Comparison of ENCODE assay signal across 33 cellular contexts in the genomic region with DNA sequence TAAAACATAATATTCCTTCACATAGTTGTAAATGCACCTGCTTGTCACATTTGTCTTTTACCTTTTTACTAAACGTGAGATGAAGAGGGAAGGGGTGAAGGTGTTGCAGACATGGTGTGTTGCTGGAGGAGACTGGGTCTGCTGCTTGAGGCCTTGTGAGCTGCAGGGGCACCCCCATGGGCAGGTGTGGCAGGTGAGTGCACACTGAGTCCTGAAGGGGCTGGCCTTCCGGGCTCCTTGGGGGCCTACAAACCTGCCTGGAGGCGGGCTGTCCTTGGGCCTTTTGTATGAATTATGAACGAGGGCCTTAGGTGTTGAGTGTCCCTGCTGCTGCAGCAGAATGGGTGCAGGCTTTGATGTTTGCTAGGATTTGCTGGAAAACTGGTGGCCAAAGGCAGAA.
"Had no signal": no experiment of that assay in that cellular context is flagged by ENCODE, and none has a peak within 500 bp of the region (broad histone marks: within the 10 kb centered on the region; RNA-seq: fewer than 3 reads in every experiment).

No MANE protein-coding gene starts in this region.

- H3K27me3 ChIP-seq: MG63, Peyer's patch had no signal

- H3K27me3 Mint-ChIP-seq: activated CD4-positive, alpha-beta T cell treated with anti-CD3 and anti-CD28 coated beads, Interleukin-2, amount 10 ng/mL, durations not matched to agents 24 days and 14 days; activated CD8-positive, alpha-beta T cell treated with anti-CD3 and anti-CD28 coated beads for 36 hours; activated naive CD8-positive, alpha-beta T cell; activated naive CD8-positive, alpha-beta T cell treated with anti-CD3 and anti-CD28 coated beads, Interleukin-2, amount 50 U/mL, for 24 hours had no signal

- H3K4me3 Mint-ChIP-seq: activated CD4-positive, alpha-beta T cell treated with anti-CD3 and anti-CD28 coated beads, Interleukin-2, amount 10 ng/mL, durations not matched to agents 24 days and 14 days; activated CD8-positive, alpha-beta T cell treated with anti-CD3 and anti-CD28 coated beads for 36 hours; activated naive CD4-positive, alpha-beta T cell treated with anti-CD3 and anti-CD28 coated beads, Interleukin-2, amount 10 ng/mL, durations not matched to agents 7 days and 5 days; activated naive CD8-positive, alpha-beta T cell; activated naive CD8-positive, alpha-beta T cell treated with anti-CD3 and anti-CD28 coated beads, Interleukin-2, amount 50 U/mL, for 24 hours had no signal

- H3K27ac ChIP-seq: Peyer's patch, WERI-Rb-1 had no signal

- ATAC-seq: activated CD8-positive, alpha-beta T cell treated with anti-CD3 and anti-CD28 coated beads for 36 hours; activated naive CD8-positive, alpha-beta T cell treated with anti-CD3 and anti-CD28 coated beads, Interleukin-2, amount 50 U/mL, for 24 hours; PC-3 had no signal

- H3K4me3 ChIP-seq: MG63, Peyer's patch had no signal

- DNase-seq: activated CD4-positive, alpha-beta T cell treated with anti-CD3 and anti-CD28 coated beads, Interleukin-2, amount 10 ng/mL, durations not matched to agents 24 days and 14 days; activated CD4-positive, alpha-beta T cell treated with anti-CD3 and anti-CD28 coated beads, Interleukin-2, amount 50 U/mL, for 4 hours; activated CD8-positive, alpha-beta T cell treated with anti-CD3 and anti-CD28 coated beads for 36 hours; activated gamma-delta T cell treated with Interleukin-2 at 50 U/mL for 16 hours; activated naive CD4-positive, alpha-beta T cell treated with anti-CD3 and anti-CD28 coated beads, Interleukin-2, amount 10 ng/mL, durations not matched to agents 7 days and 5 days; activated naive CD8-positive, alpha-beta T cell treated with anti-CD3 and anti-CD28 coated beads, Interleukin-2, amount 50 U/mL, for 24 hours; activated T-cell treated with anti-CD3 and anti-CD28 coated beads, Interleukin-2, amount 50 U/mL, for 1 hour; anterior cingulate cortex; caudate nucleus; Karpas-422; KBM-7; MG63; NCI-H1048; NCI-H1105 treated with DMSO at 0.1 percent for 48 hours; NCI-H1436; NCI-H1694; NCI-H2029; NCI-H2107; NCI-H2171; NCI-H510A; NCI-H526; NCI-H748 treated with DMSO at 0.1 percent for 48 hours; NK-92 treated with Interleukin-12 subunit alpha and Interleukin-12 subunit beta, amount 100 ng/mL, for 24 hours; PC-3; Peyer's patch; RPMI8226; SW 1271; T-helper 1 cell; T-helper 2 cell; T-helper 9 cell; WERI-Rb-1 had no signal

- H3K27ac Mint-ChIP-seq: activated CD4-positive, alpha-beta T cell treated with anti-CD3 and anti-CD28 coated beads, Interleukin-2, amount 10 ng/mL, durations not matched to agents 24 days and 14 days; activated CD8-positive, alpha-beta T cell treated with anti-CD3 and anti-CD28 coated beads for 36 hours; activated naive CD4-positive, alpha-beta T cell treated with anti-CD3 and anti-CD28 coated beads, Interleukin-2, amount 10 ng/mL, durations not matched to agents 7 days and 5 days; activated naive CD8-positive, alpha-beta T cell; activated naive CD8-positive, alpha-beta T cell treated with anti-CD3 and anti-CD28 coated beads, Interleukin-2, amount 50 U/mL, for 24 hours had no signal

- H3K9me3 ChIP-seq: MG63, Peyer's patch had no signal

- H3K9me3 Mint-ChIP-seq: activated CD4-positive, alpha-beta T cell treated with anti-CD3 and anti-CD28 coated beads, Interleukin-2, amount 10 ng/mL, durations not matched to agents 24 days and 14 days; activated CD8-positive, alpha-beta T cell treated with anti-CD3 and anti-CD28 coated beads for 36 hours; activated naive CD4-positive, alpha-beta T cell treated with anti-CD3 and anti-CD28 coated beads, Interleukin-2, amount 10 ng/mL, durations not matched to agents 7 days and 5 days; activated naive CD8-positive, alpha-beta T cell treated with anti-CD3 and anti-CD28 coated beads, Interleukin-2, amount 50 U/mL, for 24 hours; brain had no signal
